2 cellular contexts compared by ENCODE assay signal in genomic region chr1:147117109-147117508, GRCh38.
A peak's percentile ranks its signal among the peaks of the same experiment; 100 is the strongest.
TF ChIP-seq lines count a peak whose summit lies in the region.

No MANE protein-coding gene starts in this region.

TF ChIP-seq in liver, 16 proteins besides CTCF, POLR2A, EP300 and RAD21:
- TF ChIP-seq FOXA2 (IDR thresholded peaks at IDR 0.05) (no peak), REST (IDR thresholded peaks at IDR 0.05) (no peak), SP1 (IDR thresholded peaks at IDR 0.05) (peak; percentile 34), EGR1 (IDR thresholded peaks at IDR 0.05; ENCODE audit: low read depth in 2 of 2) (no peak), HNF4A (conservative IDR thresholded peaks at IDR 0.05) (peak; percentile 68 to 77), HNF4G (IDR thresholded peaks at IDR 0.05) (no peak), FOXA1 (IDR thresholded peaks at IDR 0.05) (no peak), YY1 (IDR thresholded peaks at IDR 0.05) (no peak), GABPA (IDR thresholded peaks at IDR 0.05 in 1 of 2, conservative IDR thresholded peaks at IDR 0.05 in 1 of 2) (no peak), MAX (IDR thresholded peaks at IDR 0.05) (no peak), RXRA (IDR thresholded peaks at IDR 0.05) (peak; percentile 51 to 57), ATF3 (IDR thresholded peaks at IDR 0.05) (no peak), TAF1 (conservative IDR thresholded peaks at IDR 0.05) (no peak), ZBTB33 (IDR thresholded peaks at IDR 0.05) (no peak), NR2F2 (IDR thresholded peaks at IDR 0.05) (no peak), JUND (IDR thresholded peaks at IDR 0.05) (peak in 1 of 2 donors; percentile 20)

TF ChIP-seq in HepG2, 621 proteins besides CTCF, POLR2A, EP300 and RAD21:
- TF ChIP-seq ZNF782 (CRISPR knock-in tag; IDR thresholded peaks at IDR 0.05; ENCODE audit: borderline replicate concordance) (no peak), ZNF580 (CRISPR knock-in tag; IDR thresholded peaks at IDR 0.05; ENCODE audit: borderline replicate concordance, low read depth) (no peak), UBTF (CRISPR knock-in tag; IDR thresholded peaks at IDR 0.05) (no peak), KDM2A (CRISPR knock-in tag; IDR thresholded peaks at IDR 0.05; ENCODE audit: borderline replicate concordance, low read depth) (no peak), GABPA (IDR thresholded peaks at IDR 0.05; ENCODE audit: low read depth, low read length) (no peak), GABPA (CRISPR knock-in tag; IDR thresholded peaks at IDR 0.05; ENCODE audit: low read depth) (no peak), ZMYM4 (CRISPR knock-in tag; IDR thresholded peaks at IDR 0.05) (no peak), HIC2 (CRISPR knock-in tag; IDR thresholded peaks at IDR 0.05; ENCODE audit: low read depth) (no peak), ZNF335 (CRISPR knock-in tag; IDR thresholded peaks at IDR 0.05) (no peak), ZNF569 (CRISPR knock-in tag; IDR thresholded peaks at IDR 0.05; ENCODE audit: borderline replicate concordance) (no peak), ZNF850 (CRISPR knock-in tag; conservative IDR thresholded peaks at IDR 0.05) (no peak), SRSF1 (optimal IDR thresholded peaks at IDR 0.05; ENCODE audit: low read depth, low read length) (no peak), CEBPG (CRISPR knock-in tag; IDR thresholded peaks at IDR 0.05) (no peak), ZNF788 (CRISPR knock-in tag; IDR thresholded peaks at IDR 0.05; ENCODE audit: borderline replicate concordance) (no peak), JDP2 (CRISPR knock-in tag; IDR thresholded peaks at IDR 0.05; ENCODE audit: borderline replicate concordance) (no peak), ZBTB20 (CRISPR knock-in tag; IDR thresholded peaks at IDR 0.05; ENCODE audit: borderline replicate concordance, low read depth) (no peak)
